ENCODE assay signal across 24 cellular contexts in genomic region chr10:71006497-71006896, GRCh38.
"Had no signal": no experiment of that assay in that cellular context is flagged by ENCODE, and none has a peak within 500 bp of the region (broad histone marks: within the 10 kb centered on the region; RNA-seq: fewer than 3 reads in every experiment).

No MANE protein-coding gene starts in this region.

- H3K36me3 Mint-ChIP-seq: activated CD8-positive, alpha-beta memory T cell treated with anti-CD3 and anti-CD28 coated beads, Interleukin-2, amount 10 ng/mL, durations not matched to agents 7 days and 5 days; activated naive CD8-positive, alpha-beta T cell treated with anti-CD3 and anti-CD28 coated beads, Interleukin-2, amount 10 ng/mL, durations not matched to agents 7 days and 5 days; memory B cell; naive thymus-derived CD4-positive, alpha-beta T cell; stimulated activated memory B cell treated with anti-CD40 and anti-IgM and Interleukin-4, amounts not matched to agents 10 μg/mL and 1 μg/mL and 100 μg/mL, for 72 hours; T-cell had no signal

- DNase-seq: activated CD4-positive, alpha-beta memory T cell treated with anti-CD3 and anti-CD28 coated beads, Interleukin-2, amount 10 ng/mL, durations not matched to agents 7 days and 5 days; activated CD4-positive, alpha-beta T cell treated with anti-CD3 and anti-CD28 coated beads for 48 hours; activated CD4-positive, CD25-positive, alpha-beta regulatory T cell; activated CD8-positive, alpha-beta memory T cell treated with anti-CD3 and anti-CD28 coated beads, Interleukin-2, amount 10 ng/mL, durations not matched to agents 7 days and 5 days; activated naive CD4-positive, alpha-beta T cell; activated naive CD8-positive, alpha-beta T cell treated with anti-CD3 and anti-CD28 coated beads, Interleukin-2, amount 10 ng/mL, durations not matched to agents 7 days and 5 days; amygdala; dermis blood vessel endothelial cell; effector memory CD8-positive, alpha-beta T cell; foreskin keratinocyte; hypothalamus; left lung; naive thymus-derived CD4-positive, alpha-beta T cell; stimulated activated CD4-positive, alpha-beta T cell treated with anti-CD3 and anti-CD28 coated beads, Interleukin-4, amount 100 ng/mL, for 24 hours; T-cell had no signal

- H3K4me2 ChIP-seq: smooth muscle cell had no signal

- H3K79me2 ChIP-seq: parathyroid adenoma had no signal

- H2AFZ ChIP-seq: parathyroid adenoma had no signal

- H3K4me3 Mint-ChIP-seq: activated CD4-positive, alpha-beta memory T cell treated with anti-CD3 and anti-CD28 coated beads, Interleukin-2, amount 10 ng/mL, durations not matched to agents 7 days and 5 days; activated CD8-positive, alpha-beta memory T cell treated with anti-CD3 and anti-CD28 coated beads, Interleukin-2, amount 10 ng/mL, durations not matched to agents 7 days and 5 days; activated naive CD8-positive, alpha-beta T cell treated with anti-CD3 and anti-CD28 coated beads, Interleukin-2, amount 10 ng/mL, durations not matched to agents 7 days and 5 days; effector memory CD8-positive, alpha-beta T cell; memory B cell; naive thymus-derived CD4-positive, alpha-beta T cell; stimulated activated memory B cell treated with anti-CD40 and anti-IgM and Interleukin-4, amounts not matched to agents 10 μg/mL and 1 μg/mL and 100 μg/mL, for 72 hours; T-cell had no signal

- ATAC-seq: activated CD8-positive, alpha-beta memory T cell treated with anti-CD3 and anti-CD28 coated beads, Interleukin-2, amount 10 ng/mL, durations not matched to agents 7 days and 5 days; effector memory CD8-positive, alpha-beta T cell; foreskin keratinocyte; left lung; naive thymus-derived CD4-positive, alpha-beta T cell; sciatic nerve; stimulated activated memory B cell treated with anti-CD40 and anti-IgM and Interleukin-4, amounts not matched to agents 10 μg/mL and 1 μg/mL and 100 μg/mL, for 72 hours; T-cell; upper lobe of right lung had no signal

- H3K27me3 Mint-ChIP-seq: activated naive CD8-positive, alpha-beta T cell treated with anti-CD3 and anti-CD28 coated beads, Interleukin-2, amount 10 ng/mL, durations not matched to agents 7 days and 5 days had no signal

- H3K4me1 ChIP-seq: foreskin keratinocyte, left lung, parathyroid adenoma, upper lobe of right lung had no signal

- H3K9me3 Mint-ChIP-seq: activated CD4-positive, alpha-beta memory T cell treated with anti-CD3 and anti-CD28 coated beads, Interleukin-2, amount 10 ng/mL, durations not matched to agents 7 days and 5 days; activated naive CD8-positive, alpha-beta T cell treated with anti-CD3 and anti-CD28 coated beads, Interleukin-2, amount 10 ng/mL, durations not matched to agents 7 days and 5 days; effector memory CD8-positive, alpha-beta T cell; memory B cell; stimulated activated memory B cell treated with anti-CD40 and anti-IgM and Interleukin-4, amounts not matched to agents 10 μg/mL and 1 μg/mL and 100 μg/mL, for 72 hours; T-cell had no signal

- H3K4me1 Mint-ChIP-seq: activated CD4-positive, alpha-beta memory T cell treated with anti-CD3 and anti-CD28 coated beads, Interleukin-2, amount 10 ng/mL, durations not matched to agents 7 days and 5 days; activated CD8-positive, alpha-beta memory T cell treated with anti-CD3 and anti-CD28 coated beads, Interleukin-2, amount 10 ng/mL, durations not matched to agents 7 days and 5 days; activated naive CD8-positive, alpha-beta T cell treated with anti-CD3 and anti-CD28 coated beads, Interleukin-2, amount 10 ng/mL, durations not matched to agents 7 days and 5 days; memory B cell; naive thymus-derived CD4-positive, alpha-beta T cell; stimulated activated memory B cell treated with anti-CD40 and anti-IgM and Interleukin-4, amounts not matched to agents 10 μg/mL and 1 μg/mL and 100 μg/mL, for 72 hours; T-cell had no signal

- H3K27ac ChIP-seq: epithelial cell of prostate, foreskin keratinocyte, left lung, neutrophil, parathyroid adenoma, thoracic aorta, upper lobe of right lung had no signal

- H3K36me3 ChIP-seq: left lung, neutrophil, thoracic aorta, upper lobe of right lung had no signal

- H3K27ac Mint-ChIP-seq: activated CD4-positive, alpha-beta memory T cell treated with anti-CD3 and anti-CD28 coated beads, Interleukin-2, amount 10 ng/mL, durations not matched to agents 7 days and 5 days; activated CD8-positive, alpha-beta memory T cell treated with anti-CD3 and anti-CD28 coated beads, Interleukin-2, amount 10 ng/mL, durations not matched to agents 7 days and 5 days; activated naive CD8-positive, alpha-beta T cell treated with anti-CD3 and anti-CD28 coated beads, Interleukin-2, amount 10 ng/mL, durations not matched to agents 7 days and 5 days; effector memory CD8-positive, alpha-beta T cell; memory B cell; naive thymus-derived CD4-positive, alpha-beta T cell; stimulated activated memory B cell treated with anti-CD40 and anti-IgM and Interleukin-4, amounts not matched to agents 10 μg/mL and 1 μg/mL and 100 μg/mL, for 72 hours; T-cell had no signal

- H3K4me3 ChIP-seq: left lung, smooth muscle cell, thoracic aorta, upper lobe of right lung had no signal
